ENCODE assay signal across 33 cellular contexts in genomic region chr4:132901224-132901623, GRCh38.
"Had no signal": no experiment of that assay in that cellular context is flagged by ENCODE, and none has a peak within 500 bp of the region (broad histone marks: within the 10 kb centered on the region; RNA-seq: fewer than 3 reads in every experiment).

No MANE protein-coding gene starts in this region.

- ATAC-seq: activated naive CD4-positive, alpha-beta T cell treated with anti-CD3 and anti-CD28 coated beads, Interleukin-2, amount 50 U/mL, for 72 hours; activated naive CD8-positive, alpha-beta T cell treated with anti-CD3 and anti-CD28 coated beads, Interleukin-2, amount 50 U/mL, for 24 hours; activated T-cell treated with anti-CD3 and anti-CD28 coated beads, Interleukin-2, amount 50 U/mL, for 4 hours; activated T-cell treated with anti-CD3 and anti-CD28 coated beads, Interleukin-2, amount 50 U/mL, for 72 hours; activated T-helper 17 cell treated with anti-CD3 and anti-CD28 coated beads, Interleukin-2, amount 50 U/mL, for 72 hours; body of pancreas had no signal

- H3K27me3 ChIP-seq: adrenal gland, ascending aorta, body of pancreas, brain microvascular endothelial cell, breast epithelium, cardiac muscle cell had no signal

- H3K9me3 ChIP-seq: adrenal gland, ascending aorta, body of pancreas, breast epithelium had no signal

- H3K4me3 ChIP-seq: adrenal gland, ascending aorta, body of pancreas, breast epithelium, cardiac muscle cell had no signal

- H3K27ac ChIP-seq: adrenal gland, ascending aorta, body of pancreas, brain microvascular endothelial cell, breast epithelium, cardiac muscle cell had no signal

- DNase-seq: activated effector memory CD4-positive, alpha-beta T cell treated with anti-CD3 and anti-CD28 coated beads, Interleukin-2, amount 50 U/mL, for 16 hours; activated effector memory CD4-positive, alpha-beta T cell treated with Interleukin-2 at 50 U/mL for 16 hours; activated gamma-delta T cell; activated gamma-delta T cell treated with Interleukin-2 at 50 U/mL for 16 hours; activated naive CD4-positive, alpha-beta T cell; activated naive CD4-positive, alpha-beta T cell treated with anti-CD3 and anti-CD28 coated beads for 36 hours; activated naive CD4-positive, alpha-beta T cell treated with anti-CD3 and anti-CD28 coated beads, Interleukin-2, amount 10 ng/mL, durations not matched to agents 7 days and 5 days; activated naive CD4-positive, alpha-beta T cell treated with anti-CD3 and anti-CD28 coated beads, Interleukin-2, amount 50 U/mL, for 16 hours; activated naive CD4-positive, alpha-beta T cell treated with Interleukin-2 at 50 U/mL for 16 hours; activated naive CD8-positive, alpha-beta T cell treated with anti-CD3 and anti-CD28 coated beads for 36 hours; activated naive CD8-positive, alpha-beta T cell treated with anti-CD3 and anti-CD28 coated beads, Interleukin-2, amount 10 ng/mL, durations not matched to agents 7 days and 5 days; activated naive CD8-positive, alpha-beta T cell treated with anti-CD3 and anti-CD28 coated beads, Interleukin-2, amount 50 U/mL, for 24 hours; activated T-cell treated with anti-CD3 and anti-CD28 coated beads, Interleukin-2, amount 50 U/mL, for 24 hours; activated T-cell treated with anti-CD3 and anti-CD28 coated beads, Interleukin-2, amount 50 U/mL, for 4 hours; activated T-cell treated with anti-CD3 and anti-CD28 coated beads, Interleukin-2, amount 50 U/mL, for 48 hours; activated T-cell treated with anti-CD3 and anti-CD28 coated beads, Interleukin-2, amount 50 U/mL, for 72 hours; adrenal gland; amniotic stem cell; amygdala; anterior cingulate cortex; aorta; body of pancreas; brain microvascular endothelial cell; caudate nucleus; central memory CD4-positive, alpha-beta T cell; cerebellar nuclear complex had no signal

- H3K4me1 ChIP-seq: adrenal gland, ascending aorta, body of pancreas, breast epithelium had no signal

- H3K36me3 ChIP-seq: adrenal gland, ascending aorta, brain microvascular endothelial cell, breast epithelium, cardiac muscle cell had no signal

- FAIRE-seq: astrocyte, bronchial epithelial cell had no signal
